26 cellular contexts compared by ENCODE assay signal in the genomic region with DNA sequence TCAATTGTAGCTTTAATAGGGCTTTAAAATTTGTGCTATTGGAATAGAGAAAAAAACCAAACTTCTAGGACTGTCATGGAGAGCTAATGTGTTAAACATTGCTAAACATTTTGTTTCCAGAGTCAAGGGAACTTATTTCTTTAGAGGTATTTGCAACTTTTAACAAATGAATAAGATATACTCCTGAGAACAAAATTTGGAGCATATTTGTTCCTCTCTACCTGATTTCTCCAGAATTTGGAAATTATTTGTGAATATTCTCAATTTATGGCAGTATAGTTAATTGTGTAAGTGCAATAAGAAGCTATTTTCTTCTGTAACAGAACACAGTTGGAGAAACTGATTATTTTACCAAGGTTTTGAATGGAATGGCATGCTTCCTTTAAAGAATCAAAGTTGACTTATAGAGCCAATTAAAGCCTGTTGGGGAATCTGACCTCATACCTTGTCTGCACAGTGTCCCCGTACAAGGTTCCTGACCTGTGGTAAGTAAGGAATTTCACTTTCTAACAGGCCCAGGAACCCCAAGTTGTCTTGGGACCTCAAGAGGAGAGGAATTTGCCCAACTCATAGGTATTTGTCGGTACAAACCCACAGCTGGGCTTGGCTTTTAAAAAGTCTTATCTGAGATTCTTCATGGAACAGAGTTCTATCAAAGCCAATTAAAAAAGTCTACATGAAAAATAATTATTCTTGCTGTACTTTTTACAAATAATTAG.
"Had no signal": no experiment of that assay in that cellular context is flagged by ENCODE, and none has a peak within 500 bp of the region (broad histone marks: within the 10 kb centered on the region; RNA-seq: fewer than 3 reads in every experiment).

No MANE protein-coding gene starts in this region.

- DNase-seq: activated B cell treated with CpG ODN at 0.5 μM for 24 hours; activated CD4-positive, alpha-beta T cell treated with anti-CD3 and anti-CD28 coated beads, Interleukin-2, amount 50 U/mL, for 1 hour; activated CD8-positive, alpha-beta T cell treated with anti-CD3 and anti-CD28 coated beads for 36 hours; activated gamma-delta T cell treated with Interleukin-2 at 50 U/mL for 16 hours; activated naive CD8-positive, alpha-beta T cell treated with anti-CD3 and anti-CD28 coated beads, Interleukin-2, amount 50 U/mL, for 24 hours; activated T-cell treated with anti-CD3 and anti-CD28 coated beads, Interleukin-2, amount 50 U/mL, for 4 hours; amygdala; effector CD4-positive, alpha-beta T cell; glutamatergic neuron; left ventricle myocardium inferior; mucosa of descending colon; small intestine; stimulated activated CD4-positive, alpha-beta T cell treated with anti-CD3 and anti-CD28 coated beads, Interleukin-1b, Interleukin-23, amount 100 ng/mL, for 48 hours; stimulated activated naive CD4-positive, alpha-beta T cell had no signal

- H3K9me3 Mint-ChIP-seq: activated T-helper 17 cell treated with anti-CD3 and anti-CD28 coated beads, Interleukin-2, amount 50 U/mL, for 72 hours; central memory CD8-positive, alpha-beta T cell; natural killer cell treated with Interleukin-12 subunit alpha and Interleukin-12 subunit beta and Interleukin-15 and Interleukin-18, amount 100 ng/mL, for 72 hours had no signal

- H3K4me1 Mint-ChIP-seq: activated B cell treated with CpG ODN at 0.5 μM for 24 hours; activated naive CD4-positive, alpha-beta T cell treated with anti-CD3 and anti-CD28 coated beads, Interleukin-2, amount 50 U/mL, for 24 hours; activated T-helper 17 cell treated with anti-CD3 and anti-CD28 coated beads, Interleukin-2, amount 50 U/mL, for 72 hours; central memory CD8-positive, alpha-beta T cell had no signal

- H3K4me3 Mint-ChIP-seq: activated B cell treated with CpG ODN at 0.5 μM for 24 hours; activated CD8-positive, alpha-beta T cell treated with anti-CD3 and anti-CD28 coated beads for 36 hours; activated naive CD4-positive, alpha-beta T cell treated with anti-CD3 and anti-CD28 coated beads, Interleukin-2, amount 50 U/mL, for 24 hours; activated naive CD8-positive, alpha-beta T cell treated with anti-CD3 and anti-CD28 coated beads, Interleukin-2, amount 50 U/mL, for 24 hours; activated T-cell treated with anti-CD3 and anti-CD28 coated beads, Interleukin-2, amount 50 U/mL, for 4 hours; activated T-helper 17 cell treated with anti-CD3 and anti-CD28 coated beads, Interleukin-2, amount 50 U/mL, for 72 hours; central memory CD8-positive, alpha-beta T cell; natural killer cell treated with Interleukin-12 subunit alpha and Interleukin-12 subunit beta and Interleukin-15 and Interleukin-18, amount 100 ng/mL, for 72 hours; T-helper 2 cell treated with Interferon-gamma antibody and Interleukin-4, amounts not matched to agents 5 μg/mL and 100 μg/mL, for 36 hours; type B pancreatic cell had no signal

- ATAC-seq: activated CD8-positive, alpha-beta T cell treated with anti-CD3 and anti-CD28 coated beads for 36 hours; activated naive CD8-positive, alpha-beta T cell treated with anti-CD3 and anti-CD28 coated beads, Interleukin-2, amount 50 U/mL, for 24 hours; activated T-cell treated with anti-CD3 and anti-CD28 coated beads, Interleukin-2, amount 50 U/mL, for 4 hours; activated T-helper 17 cell treated with anti-CD3 and anti-CD28 coated beads, Interleukin-2, amount 50 U/mL, for 72 hours; natural killer cell treated with Interleukin-12 subunit alpha and Interleukin-12 subunit beta and Interleukin-15 and Interleukin-18, amount 100 ng/mL, for 72 hours; sciatic nerve had no signal

- H3K4me1 ChIP-seq: breast epithelium, uterus had no signal

- H3K9me3 ChIP-seq: breast epithelium, thoracic aorta, uterus had no signal

- H3K4me3 ChIP-seq: breast epithelium, left ventricle myocardium inferior, lung, mucosa of descending colon, thoracic aorta, uterus had no signal

- H3K36me3 ChIP-seq: breast epithelium, left ventricle myocardium inferior, thoracic aorta, uterus had no signal

- H3K27ac ChIP-seq: breast epithelium, left ventricle myocardium inferior, thoracic aorta had no signal

- H3K27ac Mint-ChIP-seq: activated B cell treated with CpG ODN at 0.5 μM for 24 hours; activated CD8-positive, alpha-beta T cell treated with anti-CD3 and anti-CD28 coated beads for 36 hours; activated naive CD4-positive, alpha-beta T cell treated with anti-CD3 and anti-CD28 coated beads, Interleukin-2, amount 50 U/mL, for 24 hours; activated naive CD8-positive, alpha-beta T cell treated with anti-CD3 and anti-CD28 coated beads, Interleukin-2, amount 50 U/mL, for 24 hours; activated T-helper 17 cell treated with anti-CD3 and anti-CD28 coated beads, Interleukin-2, amount 50 U/mL, for 72 hours; natural killer cell treated with Interleukin-12 subunit alpha and Interleukin-12 subunit beta and Interleukin-15 and Interleukin-18, amount 100 ng/mL, for 72 hours; progenitor cell of endocrine pancreas; T-helper 2 cell treated with Interferon-gamma antibody and Interleukin-4, amounts not matched to agents 5 μg/mL and 100 μg/mL, for 36 hours; type B pancreatic cell had no signal

- H3K36me3 Mint-ChIP-seq: type B pancreatic cell had no signal

- H3K27me3 ChIP-seq: breast epithelium, uterus had no signal

- H3K27me3 Mint-ChIP-seq: activated CD8-positive, alpha-beta T cell treated with anti-CD3 and anti-CD28 coated beads for 36 hours; activated naive CD4-positive, alpha-beta T cell treated with anti-CD3 and anti-CD28 coated beads, Interleukin-2, amount 50 U/mL, for 24 hours; activated naive CD8-positive, alpha-beta T cell treated with anti-CD3 and anti-CD28 coated beads, Interleukin-2, amount 50 U/mL, for 24 hours; progenitor cell of endocrine pancreas; type B pancreatic cell had no signal
